3 cellular contexts compared by ENCODE assay signal in the genomic region with DNA sequence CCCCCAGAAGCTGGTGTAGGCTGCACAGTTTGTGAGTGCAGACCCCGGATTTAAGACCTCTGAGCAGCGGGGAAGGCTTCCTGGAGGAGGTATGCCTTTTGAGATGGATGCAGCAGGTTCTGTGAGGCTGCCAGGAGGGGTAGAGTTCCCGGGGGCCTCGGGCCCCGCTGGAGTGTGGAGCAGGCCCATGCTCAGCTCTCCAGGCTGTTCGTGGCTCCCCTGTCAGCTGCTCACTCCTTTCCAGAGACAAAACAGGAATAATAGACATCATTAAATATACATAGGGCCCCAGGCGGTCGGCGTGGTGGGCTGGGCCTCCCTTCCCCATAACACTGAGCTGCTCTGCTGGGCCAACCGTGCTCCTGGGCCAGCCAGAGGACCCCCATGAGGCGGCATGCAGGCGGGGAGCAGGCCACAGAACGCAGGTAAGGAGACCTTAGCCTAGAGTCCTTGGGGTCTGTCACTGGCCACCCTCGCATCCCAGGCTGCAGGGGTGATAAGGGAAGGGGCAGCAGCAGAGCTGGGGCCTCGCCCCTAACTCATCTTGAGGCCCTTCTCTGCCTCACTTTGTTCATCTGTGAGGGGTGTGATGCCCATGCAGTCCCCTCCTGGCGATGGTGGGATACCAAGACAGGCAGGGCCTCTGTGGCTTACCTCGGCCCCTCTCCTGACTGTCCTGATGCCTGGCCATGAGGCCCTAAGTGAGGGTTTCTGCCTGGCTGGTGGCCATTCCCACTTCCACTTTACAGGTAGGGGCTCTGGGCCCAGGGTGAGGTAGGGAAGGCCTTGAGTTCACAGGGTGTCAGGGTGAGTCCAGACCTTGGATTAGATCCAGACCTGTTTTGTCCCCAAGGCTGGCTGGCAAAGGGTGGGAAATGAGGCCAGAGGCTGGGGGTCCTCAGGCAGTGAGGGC.
TF ChIP-seq lines count a peak whose summit lies in the region.

Gene MYO15A, plus strand, starts transcription at position 357 of the 913 bp plus-strand sequence. CDS start 10,045 bp downstream, outside the sequence.

TF ChIP-seq in SK-N-SH, 30 proteins besides CTCF, POLR2A, EP300 and RAD21:
- no peak for TF ChIP-seq SMC3 (IDR thresholded peaks at IDR 0.05; ENCODE audit: low read depth, low read length)
- TF ChIP-seq, protein P1, sequence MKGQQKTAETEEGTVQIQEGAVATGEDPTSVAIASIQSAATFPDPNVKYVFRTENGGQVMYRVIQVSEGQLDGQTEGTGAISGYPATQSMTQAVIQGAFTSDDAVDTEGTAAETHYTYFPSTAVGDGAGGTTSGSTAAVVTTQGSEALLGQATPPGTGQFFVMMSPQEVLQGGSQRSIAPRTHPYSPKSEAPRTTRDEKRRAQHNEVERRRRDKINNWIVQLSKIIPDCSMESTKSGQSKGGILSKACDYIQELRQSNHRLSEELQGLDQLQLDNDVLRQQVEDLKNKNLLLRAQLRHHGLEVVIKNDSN (IDR thresholded peaks at IDR 0.05; ENCODE audit: borderline replicate concordance, low read depth) = no peak
- TF ChIP-seq FOSL2 (IDR thresholded peaks at IDR 0.05; ENCODE audit: borderline replicate concordance, low read depth) = no peak
- TF ChIP-seq JUND (IDR thresholded peaks at IDR 0.05) = no peak
- TF ChIP-seq PBX3 (IDR thresholded peaks at IDR 0.05) = no peak
- no peak for TF ChIP-seq POLR2AphosphoS5 (IDR thresholded peaks at IDR 0.05; ENCODE audit: low read depth, low read length)
- TF ChIP-seq, protein P2, sequence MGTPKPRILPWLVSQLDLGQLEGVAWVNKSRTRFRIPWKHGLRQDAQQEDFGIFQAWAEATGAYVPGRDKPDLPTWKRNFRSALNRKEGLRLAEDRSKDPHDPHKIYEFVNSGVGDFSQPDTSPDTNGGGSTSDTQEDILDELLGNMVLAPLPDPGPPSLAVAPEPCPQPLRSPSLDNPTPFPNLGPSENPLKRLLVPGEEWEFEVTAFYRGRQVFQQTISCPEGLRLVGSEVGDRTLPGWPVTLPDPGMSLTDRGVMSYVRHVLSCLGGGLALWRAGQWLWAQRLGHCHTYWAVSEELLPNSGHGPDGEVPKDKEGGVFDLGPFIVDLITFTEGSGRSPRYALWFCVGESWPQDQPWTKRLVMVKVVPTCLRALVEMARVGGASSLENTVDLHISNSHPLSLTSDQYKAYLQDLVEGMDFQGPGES (IDR thresholded peaks at IDR 0.05; ENCODE audit: low read depth, low read length) = no peak
- no peak for TF ChIP-seq NFIC (IDR thresholded peaks at IDR 0.05; ENCODE audit: borderline replicate concordance)

TF ChIP-seq in SK-N-SH treated with all-trans-retinoic acid at 6 μM for 48 hours, 23 proteins besides CTCF, POLR2A, EP300 and RAD21 (continues in another document):
- TF ChIP-seq ISL1 (CRISPR knock-in tag; IDR thresholded peaks at IDR 0.05) (no peak), PPARA (CRISPR knock-in tag; IDR thresholded peaks at IDR 0.05; ENCODE audit: borderline replicate concordance) (no peak), ZC3H10 (CRISPR knock-in tag; IDR thresholded peaks at IDR 0.05) (no peak), BACH2 (CRISPR knock-in tag; IDR thresholded peaks at IDR 0.05; ENCODE audit: borderline replicate concordance) (no peak), ESRRG (CRISPR knock-in tag; IDR thresholded peaks at IDR 0.05) (no peak), ZNF8 (CRISPR knock-in tag; IDR thresholded peaks at IDR 0.05) (no peak), TSHZ2 (CRISPR knock-in tag; IDR thresholded peaks at IDR 0.05) (no peak), SNAI2 (CRISPR knock-in tag; IDR thresholded peaks at IDR 0.05) (no peak), ZFP30 (CRISPR knock-in tag; IDR thresholded peaks at IDR 0.05) (no peak), ZFP3 (CRISPR knock-in tag; IDR thresholded peaks at IDR 0.05) (no peak), ZNF565 (CRISPR knock-in tag; conservative IDR thresholded peaks at IDR 0.05; ENCODE audit: low read depth) (no peak), TOX (CRISPR knock-in tag; IDR thresholded peaks at IDR 0.05; ENCODE audit: borderline replicate concordance) (no peak), ARNTL (CRISPR knock-in tag; IDR thresholded peaks at IDR 0.05; ENCODE audit: borderline replicate concordance, low read depth) (no peak)
- TF ChIP-seq, protein P3, sequence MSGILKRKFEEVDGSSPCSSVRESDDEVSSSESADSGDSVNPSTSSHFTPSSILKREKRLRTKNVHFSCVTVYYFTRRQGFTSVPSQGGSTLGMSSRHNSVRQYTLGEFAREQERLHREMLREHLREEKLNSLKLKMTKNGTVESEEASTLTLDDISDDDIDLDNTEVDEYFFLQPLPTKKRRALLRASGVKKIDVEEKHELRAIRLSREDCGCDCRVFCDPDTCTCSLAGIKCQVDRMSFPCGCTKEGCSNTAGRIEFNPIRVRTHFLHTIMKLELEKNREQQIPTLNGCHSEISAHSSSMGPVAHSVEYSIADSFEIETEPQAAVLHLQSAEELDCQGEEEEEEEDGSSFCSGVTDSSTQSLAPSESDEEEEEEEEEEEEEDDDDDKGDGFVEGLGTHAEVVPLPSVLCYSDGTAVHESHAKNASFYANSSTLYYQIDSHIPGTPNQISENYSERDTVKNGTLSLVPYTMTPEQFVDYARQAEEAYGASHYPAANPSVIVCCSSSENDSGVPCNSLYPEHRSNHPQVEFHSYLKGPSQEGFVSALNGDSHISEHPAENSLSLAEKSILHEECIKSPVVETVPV (CRISPR knock-in tag; IDR thresholded peaks at IDR 0.05) = no peak
- TF ChIP-seq, protein P4, sequence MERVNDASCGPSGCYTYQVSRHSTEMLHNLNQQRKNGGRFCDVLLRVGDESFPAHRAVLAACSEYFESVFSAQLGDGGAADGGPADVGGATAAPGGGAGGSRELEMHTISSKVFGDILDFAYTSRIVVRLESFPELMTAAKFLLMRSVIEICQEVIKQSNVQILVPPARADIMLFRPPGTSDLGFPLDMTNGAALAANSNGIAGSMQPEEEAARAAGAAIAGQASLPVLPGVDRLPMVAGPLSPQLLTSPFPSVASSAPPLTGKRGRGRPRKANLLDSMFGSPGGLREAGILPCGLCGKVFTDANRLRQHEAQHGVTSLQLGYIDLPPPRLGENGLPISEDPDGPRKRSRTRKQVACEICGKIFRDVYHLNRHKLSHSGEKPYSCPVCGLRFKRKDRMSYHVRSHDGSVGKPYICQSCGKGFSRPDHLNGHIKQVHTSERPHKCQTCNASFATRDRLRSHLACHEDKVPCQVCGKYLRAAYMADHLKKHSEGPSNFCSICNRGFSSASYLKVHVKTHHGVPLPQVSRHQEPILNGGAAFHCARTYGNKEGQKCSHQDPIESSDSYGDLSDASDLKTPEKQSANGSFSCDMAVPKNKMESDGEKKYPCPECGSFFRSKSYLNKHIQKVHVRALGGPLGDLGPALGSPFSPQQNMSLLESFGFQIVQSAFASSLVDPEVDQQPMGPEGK (CRISPR knock-in tag; IDR thresholded peaks at IDR 0.05; ENCODE audit: borderline replicate concordance) = no peak

TF ChIP-seq in GM23338, 12 proteins besides CTCF, POLR2A, EP300 and RAD21:
- TF ChIP-seq JUNB (IDR thresholded peaks at IDR 0.05; ENCODE audit: unreplicated experiment) (no peak), ZNF462 (CRISPR knock-in tag; IDR thresholded peaks at IDR 0.05) (no peak), POLR2AphosphoS5 (IDR thresholded peaks at IDR 0.05; ENCODE audit: low read depth) (peak; percentile 1; the same call in 1 of the 2 replicates)
- TF ChIP-seq, protein P5, sequence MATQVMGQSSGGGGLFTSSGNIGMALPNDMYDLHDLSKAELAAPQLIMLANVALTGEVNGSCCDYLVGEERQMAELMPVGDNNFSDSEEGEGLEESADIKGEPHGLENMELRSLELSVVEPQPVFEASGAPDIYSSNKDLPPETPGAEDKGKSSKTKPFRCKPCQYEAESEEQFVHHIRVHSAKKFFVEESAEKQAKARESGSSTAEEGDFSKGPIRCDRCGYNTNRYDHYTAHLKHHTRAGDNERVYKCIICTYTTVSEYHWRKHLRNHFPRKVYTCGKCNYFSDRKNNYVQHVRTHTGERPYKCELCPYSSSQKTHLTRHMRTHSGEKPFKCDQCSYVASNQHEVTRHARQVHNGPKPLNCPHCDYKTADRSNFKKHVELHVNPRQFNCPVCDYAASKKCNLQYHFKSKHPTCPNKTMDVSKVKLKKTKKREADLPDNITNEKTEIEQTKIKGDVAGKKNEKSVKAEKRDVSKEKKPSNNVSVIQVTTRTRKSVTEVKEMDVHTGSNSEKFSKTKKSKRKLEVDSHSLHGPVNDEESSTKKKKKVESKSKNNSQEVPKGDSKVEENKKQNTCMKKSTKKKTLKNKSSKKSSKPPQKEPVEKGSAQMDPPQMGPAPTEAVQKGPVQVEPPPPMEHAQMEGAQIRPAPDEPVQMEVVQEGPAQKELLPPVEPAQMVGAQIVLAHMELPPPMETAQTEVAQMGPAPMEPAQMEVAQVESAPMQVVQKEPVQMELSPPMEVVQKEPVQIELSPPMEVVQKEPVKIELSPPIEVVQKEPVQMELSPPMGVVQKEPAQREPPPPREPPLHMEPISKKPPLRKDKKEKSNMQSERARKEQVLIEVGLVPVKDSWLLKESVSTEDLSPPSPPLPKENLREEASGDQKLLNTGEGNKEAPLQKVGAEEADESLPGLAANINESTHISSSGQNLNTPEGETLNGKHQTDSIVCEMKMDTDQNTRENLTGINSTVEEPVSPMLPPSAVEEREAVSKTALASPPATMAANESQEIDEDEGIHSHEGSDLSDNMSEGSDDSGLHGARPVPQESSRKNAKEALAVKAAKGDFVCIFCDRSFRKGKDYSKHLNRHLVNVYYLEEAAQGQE (IDR thresholded peaks at IDR 0.05; ENCODE audit: unreplicated experiment) = no peak
TF ChIP-seq in GM23338: peak in this region for 1.
